8 cellular contexts compared by ENCODE assay signal in genomic region chr16:18984425-18985005, GRCh38. TPM values are rescaled to one million over a fixed set of nuclear protein-coding genes. Genes with fewer than 3 reads are reported as not detected.
DNase-seq lines count a peak whose midpoint lies in the region; ATAC-seq and TF ChIP-seq lines count a peak whose summit lies in the region.

No MANE protein-coding gene starts in this region.

- H3K4me2 ChIP-seq in GM23338, result peak overlapping the region; percentile 86

- H3K9me3 Mint-ChIP-seq in GM23338, result no peaks in the 10 kb centered on the region; the same call in 2 of the 3 replicates
- no peaks in the 10 kb centered on the region for H3K9me3 Mint-ChIP-seq in activated naive CD8-positive, alpha-beta T cell treated with anti-CD3 and anti-CD28 coated beads for 36 hours

- no peaks in the 10 kb centered on the region for H4K20me1 ChIP-seq in GM23338 (replicated peaks; ENCODE audit: insufficient read depth)

- H3K36me3 Mint-ChIP-seq in GM23338 (ENCODE audit: low read depth), result no peaks in the 10 kb centered on the region
- no peaks in the 10 kb centered on the region for H3K36me3 Mint-ChIP-seq in activated naive CD8-positive, alpha-beta T cell treated with anti-CD3 and anti-CD28 coated beads for 36 hours

- no peak overlapping the region for H3K27ac Mint-ChIP-seq in GM23338
- no peak overlapping the region for H3K27ac Mint-ChIP-seq in activated naive CD8-positive, alpha-beta T cell treated with anti-CD3 and anti-CD28 coated beads for 36 hours

- H2AFZ ChIP-seq in GM23338, result peak overlapping the region; percentile 97

- H3K4me3 Mint-ChIP-seq in GM23338, result peak overlapping the region; percentile 80
- peak overlapping the region; percentile 4 for H3K4me3 Mint-ChIP-seq in activated naive CD8-positive, alpha-beta T cell treated with anti-CD3 and anti-CD28 coated beads for 36 hours

- H3K4me1 ChIP-seq in GM23338 (ENCODE audit: insufficient read depth) (no peaks in the 10 kb centered on the region), left ventricle myocardium inferior (peaks cover 17% of the 10 kb centered on the region)

- no peaks in the 10 kb centered on the region for H3K9me2 ChIP-seq in GM23338 (ENCODE audit: insufficient read depth)

- H3K36me3 ChIP-seq in GM23338 (ENCODE audit: insufficient read depth) (no peaks in the 10 kb centered on the region), left ventricle myocardium inferior (no peaks in the 10 kb centered on the region)

- intact Hi-C loops in left ventricle myocardium inferior (cut with micrococcal nuclease), result no loop called here

- H3K4me3 ChIP-seq in GM23338, result peak overlapping the region; percentile 80
- H3K4me3 ChIP-seq in left ventricle myocardium inferior, result peak overlapping the region; percentile 82

- peaks cover 3% of the 10 kb centered on the region for H3K27me3 Mint-ChIP-seq in GM23338 (ENCODE audit: insufficient read depth, low read depth, poor library complexity)
- H3K27me3 Mint-ChIP-seq in activated naive CD8-positive, alpha-beta T cell treated with anti-CD3 and anti-CD28 coated beads for 36 hours, result peaks cover 44% of the 10 kb centered on the region

- H3K79me2 ChIP-seq in GM23338 (replicated peaks; ENCODE audit: insufficient read depth), result no peaks in the 10 kb centered on the region

- no peak for TF ChIP-seq CTCF in GM23338 (conservative IDR thresholded peaks at IDR 0.05; ENCODE audit: low read depth in 2 of 2)
- no peak for TF ChIP-seq CTCF in left ventricle myocardium inferior (IDR thresholded peaks at IDR 0.05; ENCODE audit: borderline replicate concordance)

- DNase-seq in GM23338 (ENCODE audit: low spot score), result no peak
- DNase-seq in activated naive CD8-positive, alpha-beta T cell treated with anti-CD3 and anti-CD28 coated beads for 36 hours, result no peak
- no peak for DNase-seq in left ventricle myocardium inferior
- peak; percentile 59 for DNase-seq in putamen (ENCODE audit: low spot score)
- no peak for DNase-seq in ecto neural progenitor cell (ENCODE audit: low spot score)

- no peak for ATAC-seq in GM23338
- no peak for ATAC-seq in GM19351 (IDR thresholded peaks at IDR 0.05; ENCODE audit: unreplicated experiment)
- no peak for ATAC-seq in HG03460 (IDR thresholded peaks at IDR 0.05; ENCODE audit: unreplicated experiment)
- ATAC-seq in GM18870 (IDR thresholded peaks at IDR 0.05; ENCODE audit: unreplicated experiment), result no peak

- H3F3A ChIP-seq in GM23338 (replicated peaks; ENCODE audit: low read depth), result 0 out of 2 replicates have a peak, but pooled peaks cover 3% of the 10 kb centered on the region

- 0 out of 2 replicates have a peak overlapping the region, but pooled peaks have one; percentile 36 for H3K27ac ChIP-seq in GM23338 (ENCODE audit: low read depth)
- peak overlapping the region; percentile 83 for H3K27ac ChIP-seq in left ventricle myocardium inferior (replicated peaks)

- H3K27me3 ChIP-seq in GM23338 (ENCODE audit: insufficient read depth) (no peaks in the 10 kb centered on the region), left ventricle myocardium inferior (ENCODE audit: low read depth) (no peaks in the 10 kb centered on the region)

- H3K4me1 Mint-ChIP-seq in GM23338, result no peaks in the 10 kb centered on the region; the same call in 2 of the 3 replicates
- H3K4me1 Mint-ChIP-seq in activated naive CD8-positive, alpha-beta T cell treated with anti-CD3 and anti-CD28 coated beads for 36 hours, result no peaks in the 10 kb centered on the region

- no peaks in the 10 kb centered on the region for H3K9me3 ChIP-seq in left ventricle myocardium inferior (replicated peaks)

TF ChIP-seq in GM23338, 12 proteins besides CTCF, POLR2A, EP300 and RAD21:
- TF ChIP-seq EZH2phosphoT487 (IDR thresholded peaks at IDR 0.05; ENCODE audit: unreplicated experiment) (no peak), REST (IDR thresholded peaks at IDR 0.05; ENCODE audit: unreplicated experiment) (no peak), JUNB (IDR thresholded peaks at IDR 0.05; ENCODE audit: unreplicated experiment) (no peak), CREB1 (CRISPR knock-in tag; IDR thresholded peaks at IDR 0.05; ENCODE audit: low read depth) (no peak)

RNA-seq across cellular contexts. Expression of gene TMC7, which starts 0.8 kb away (rescaled TPM):
- total RNA-seq in GM23338 (2014; rRNA removed; shearing (Covaris generic)), result 2.4 TPM in 2 replicates
- 0.75 and 1.7 TPM in 2 replicates for polyA plus RNA-seq in GM23338 (2016; fragmentation: Nextera tagmentation; extraction: Ambion mirVana)
- total RNA-seq in activated naive CD8-positive, alpha-beta T cell treated with anti-CD3 and anti-CD28 coated beads for 36 hours, result not detected
- total RNA-seq in left ventricle myocardium inferior, result 0.69 TPM

RNA-seq across cellular contexts. Expression of gene SMG1, which starts 58.3 kb away (rescaled TPM):
- total RNA-seq in GM23338 (2014; rRNA removed; shearing (Covaris generic)), result 93.5 and 119 TPM in 2 replicates
- polyA plus RNA-seq in GM23338 (2016; fragmentation: Nextera tagmentation; extraction: Ambion mirVana), result 18.2 and 18.6 TPM in 2 replicates
- total RNA-seq in activated naive CD8-positive, alpha-beta T cell treated with anti-CD3 and anti-CD28 coated beads for 36 hours, result 10 to 100 TPM; 78.9 to 91.3 TPM
- total RNA-seq in left ventricle myocardium inferior, result 41.2 TPM
